Comparison of ENCODE assay signal across 8 cellular contexts in genomic region chr1:153805042-153805745, GRCh38. TPM values are rescaled to one million over a fixed set of nuclear protein-coding genes. Genes with fewer than 3 reads are reported as not detected.
DNase-seq lines count a peak whose midpoint lies in the region; ATAC-seq and TF ChIP-seq lines count a peak whose summit lies in the region.

No MANE protein-coding gene starts in this region.

- H3K27ac Mint-ChIP-seq in activated CD8-positive, alpha-beta T cell treated with anti-CD3 and anti-CD28 coated beads, Interleukin-2, amount 10 ng/mL, durations not matched to agents 7 days and 5 days: peak overlapping the region; percentile 82

- intact Hi-C loops in psoas muscle (cut with DNase I): loop anchor here in 1 of 2 donors (10.0 kb wide), 1 partner anchor 460 kb away; no protein-coding TSS in a partner anchor

- no peaks in the 10 kb centered on the region for H3K27me3 Mint-ChIP-seq in activated CD8-positive, alpha-beta T cell treated with anti-CD3 and anti-CD28 coated beads, Interleukin-2, amount 10 ng/mL, durations not matched to agents 7 days and 5 days (ENCODE audit: low read depth)

- H3K36me3 Mint-ChIP-seq in activated CD8-positive, alpha-beta T cell treated with anti-CD3 and anti-CD28 coated beads, Interleukin-2, amount 10 ng/mL, durations not matched to agents 7 days and 5 days (ENCODE audit: low read depth): peaks cover 52% of the 10 kb centered on the region

- no peak overlapping the region for H3K4me3 ChIP-seq in NB4 (ENCODE audit: low read depth, low read length)
- H3K4me3 ChIP-seq in esophagus (ENCODE audit: low read depth in 1 of 2, low read length in 2 of 2): no peak overlapping the region
- H3K4me3 ChIP-seq in psoas muscle: no peak overlapping the region

- DNase-seq in NB4 (ENCODE audit: low read depth): peak; percentile 87
- DNase-seq in activated CD8-positive, alpha-beta T cell treated with anti-CD3 and anti-CD28 coated beads, Interleukin-2, amount 10 ng/mL, durations not matched to agents 7 days and 5 days: peak; percentile 84
- peak; percentile 34 to 71 for DNase-seq in psoas muscle
- no peak for DNase-seq in NCI-H526 treated with DMSO at 0.1 percent for 48 hours (lab: John Stamatoyannopoulos, UW)
- no peak for DNase-seq in OCI-M2 (lab: John Stamatoyannopoulos, UW; ENCODE audit: unreplicated experiment)

- WGBS in esophagus, 2 donors: 53 to 56% methylated on average over 5 of the region's 5 CpGs
- WGBS in psoas muscle, 3 donors: 53 to 66% (median 54%) methylated on average over 5 of the region's 5 CpGs

- CTCF ChIA-PET in activated CD8-positive, alpha-beta T cell treated with anti-CD3 and anti-CD28 coated beads, Interleukin-2, amount 10 ng/mL, durations not matched to agents 7 days and 5 days (lab: Charles Lee): interaction anchor here (0.9 to 5.9 kb wide), 10 partner anchors 8 to 181 kb away, joined by 3 to 32 read pairs (median 4); partner anchors contain the start of genes DENND4B and RAB13

- POLR2A ChIA-PET in activated CD8-positive, alpha-beta T cell treated with anti-CD3 and anti-CD28 coated beads, Interleukin-2, amount 10 ng/mL, durations not matched to agents 7 days and 5 days (lab: Charles Lee): interaction anchor here (0.7 to 1.2 kb wide), 5 partner anchors 13 to 185 kb away, joined by 3 to 5 read pairs (median 3); no protein-coding TSS in a partner anchor

- H3K27ac ChIP-seq in esophagus (ENCODE audit: low read depth in 2 of 2, low read length in 1 of 2): peak overlapping the region; percentile 61
- H3K27ac ChIP-seq in psoas muscle: no peak overlapping the region

- H3K4me1 Mint-ChIP-seq in activated CD8-positive, alpha-beta T cell treated with anti-CD3 and anti-CD28 coated beads, Interleukin-2, amount 10 ng/mL, durations not matched to agents 7 days and 5 days (ENCODE audit: low read depth): peaks cover 54% of the 10 kb centered on the region

- H3K36me3 ChIP-seq in esophagus (ENCODE audit: control insufficient read depth in 2 of 2, insufficient read depth in 2 of 2, low read length in 1 of 2) (peaks cover 2 to 12% of the 10 kb centered on the region in 2 donors), psoas muscle (ENCODE audit: insufficient read depth in 1 of 2, low read depth in 1 of 2) (peaks cover 3 to 39% of the 10 kb centered on the region in 2 donors)

- H3K27me3 ChIP-seq in esophagus (ENCODE audit: control insufficient read depth in 1 of 2, insufficient read depth in 2 of 2, low read length in 2 of 2) (no peaks in the 10 kb centered on the region), psoas muscle (ENCODE audit: insufficient read depth in 3 of 3, low read length in 2 of 3) (no peaks in the 10 kb centered on the region)

- H3K4me1 ChIP-seq in esophagus (ENCODE audit: control insufficient read depth in 2 of 2, insufficient read depth in 2 of 2, low read length in 1 of 2) (no peaks in the 10 kb centered on the region), psoas muscle (peaks cover 5% of the 10 kb centered on the region)

- peak overlapping the region; percentile 7 for H3K4me3 Mint-ChIP-seq in activated CD8-positive, alpha-beta T cell treated with anti-CD3 and anti-CD28 coated beads, Interleukin-2, amount 10 ng/mL, durations not matched to agents 7 days and 5 days

- H3K9me3 Mint-ChIP-seq in activated CD8-positive, alpha-beta T cell treated with anti-CD3 and anti-CD28 coated beads, Interleukin-2, amount 10 ng/mL, durations not matched to agents 7 days and 5 days (ENCODE audit: insufficient read depth): no peaks in the 10 kb centered on the region

- no peak for TF ChIP-seq POLR2A in GM18505 (IDR thresholded peaks at IDR 0.05; ENCODE audit: borderline replicate concordance, extremely low read depth, insufficient read depth, insufficient read length)
- TF ChIP-seq POLR2A in NB4 (IDR thresholded peaks at IDR 0.05; ENCODE audit: extremely low read depth, insufficient read length): no peak

- peak; percentile 80 for ATAC-seq in GM18505 (IDR thresholded peaks at IDR 0.05; ENCODE audit: unreplicated experiment)
- peak; percentile 90 for ATAC-seq in HG02588 (IDR thresholded peaks at IDR 0.05; ENCODE audit: unreplicated experiment)
- peak; percentile 93 for ATAC-seq in activated CD8-positive, alpha-beta T cell treated with anti-CD3 and anti-CD28 coated beads, Interleukin-2, amount 10 ng/mL, durations not matched to agents 7 days and 5 days
- ATAC-seq in psoas muscle: peak; percentile 62 to 88 (median 82)

- H3K9me3 ChIP-seq in esophagus (ENCODE audit: control insufficient read depth in 2 of 2, insufficient read depth in 1 of 2, low read depth in 1 of 2, low read length in 1 of 2) (no peaks in the 10 kb centered on the region), psoas muscle (no peaks in the 10 kb centered on the region)

- TF ChIP-seq CTCF in NB4 (IDR thresholded peaks at IDR 0.05; ENCODE audit: low read depth, low read length) (no peak), psoas muscle (IDR thresholded peaks at IDR 0.05) (no peak)

RNA-seq across cellular contexts. Expression of gene SLC27A3, which starts 30.0 kb away (rescaled TPM):
- total RNA-seq in activated CD8-positive, alpha-beta T cell treated with anti-CD3 and anti-CD28 coated beads, Interleukin-2, amount 10 ng/mL, durations not matched to agents 7 days and 5 days: 10 to 100 TPM; 41.1 to 50.1 TPM
- 10 to 100 TPM; 18.6 to 30.9 TPM for polyA plus RNA-seq in esophagus
- total RNA-seq in psoas muscle: 1 to 10 TPM; 3.5 to 7.5 (median 5.8) TPM
- 10 to 100 TPM in 1 of 3 donors, 1 to 10 TPM in 2; 4.6 to 15.6 (median 5.2) TPM for polyA plus RNA-seq in psoas muscle

Comparison
In these comparisons a context has a peak if more than half of its experiments do, and no peak if none do; other contexts are left out.
1. DNase-seq: peak in NB4 (single experiment), activated CD8-positive, alpha-beta T cell treated with anti-CD3 and anti-CD28 coated beads, Interleukin-2, amount 10 ng/mL, durations not matched to agents 7 days and 5 days (single experiment) and psoas muscle (2 of 2); none in NCI-H526 treated with DMSO at 0.1 percent for 48 hours (single experiment) and OCI-M2 (single experiment).
2. RNA of gene SLC27A3, which starts 30.0 kb away (total RNA-seq): 41.1 to 50.1 TPM in activated CD8-positive, alpha-beta T cell treated with anti-CD3 and anti-CD28 coated beads, Interleukin-2, amount 10 ng/mL, durations not matched to agents 7 days and 5 days; 3.5 to 7.5 TPM in psoas muscle; every median in the first group is over 4 times any median in the second.
3. Peak in every context shown above with its lines, with median percentiles within 50 percentile points of each other: ATAC-seq.